ENCODE assay signal across 31 cellular contexts in the genomic region with DNA sequence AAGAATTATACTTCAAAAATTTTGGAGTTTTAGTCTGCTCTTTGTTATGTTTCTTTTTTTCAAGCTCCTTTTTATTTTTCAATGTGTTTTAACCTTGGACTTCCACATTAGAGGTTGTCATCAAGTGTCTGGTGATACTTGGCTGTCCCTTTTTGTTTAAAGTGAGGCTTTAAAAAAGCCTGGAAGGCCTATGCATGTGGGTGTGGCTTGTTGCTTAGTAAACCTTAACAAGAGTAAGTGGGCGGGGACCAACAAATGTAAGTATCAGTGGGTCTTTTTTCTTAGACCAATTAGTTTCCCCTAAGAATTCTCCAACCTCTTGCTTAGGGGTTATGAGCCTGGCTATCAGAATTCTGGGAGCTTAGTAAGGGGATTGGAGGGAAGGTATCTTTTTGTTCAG. TPM values are rescaled to one million over a fixed set of nuclear protein-coding genes. Genes with fewer than 3 reads are reported as not detected.
A peak's percentile ranks its signal among the peaks of the same experiment; 100 is the strongest.
DNase-seq lines count a peak whose midpoint lies in the region; ATAC-seq, FAIRE-seq and TF ChIP-seq lines count a peak whose summit lies in the region.
"Had no signal": no experiment of that assay in that cellular context is flagged by ENCODE, and none has a peak within 500 bp of the region (broad histone marks: within the 10 kb centered on the region; RNA-seq: fewer than 3 reads in every experiment).

No MANE protein-coding gene starts in this region.

- peak overlapping the region; percentile 90 for H2BK5ac ChIP-seq in IMR-90 (ENCODE audit: low read depth, low read length, poor library complexity, severe bottlenecking)

- TF ChIP-seq RAD21 in IMR-90 (IDR thresholded peaks at IDR 0.05; ENCODE audit: low read length): no peak

- no TSS peak for BruUV-seq in IMR-90 (replicated peaks; lab: Mats Ljungman, UMichigan)

- H4K20me1 ChIP-seq in IMR-90 (ENCODE audit: insufficient read depth, low read length): no peaks in the 10 kb centered on the region
- H4K20me1 ChIP-seq: BLaER1 treated with 17β-estradiol and CSF1 and Interleukin-3, amounts not matched to agents 10 nM and 100 nM had no signal

- H2BK20ac ChIP-seq in IMR-90 (ENCODE audit: low read depth, low read length): peak overlapping the region; percentile 77; the same call in 1 of the 2 replicates

- CTCF ChIA-PET in IMR-90 (lab: Yijun Ruan, JAX): no interaction called here

- H3K9ac ChIP-seq in IMR-90 (ENCODE audit: low read depth, low read length): no peak overlapping the region
- H3K9ac ChIP-seq: BLaER1 treated with 17β-estradiol and CSF1 and Interleukin-3, amounts not matched to agents 10 nM and 100 nM had no signal

- H2AFZ ChIP-seq in IMR-90 (replicated peaks; ENCODE audit: low read length, poor library complexity): no peak overlapping the region

- H3K18ac ChIP-seq in IMR-90 (ENCODE audit: low read depth, low read length): peak overlapping the region; percentile 80; the same call in 1 of the 2 replicates

- no peaks in the 10 kb centered on the region for H3K27me3 ChIP-seq in right atrium auricular region
- H3K27me3 ChIP-seq in IMR-90 (ENCODE audit: control insufficient read depth, insufficient read depth, low read length): no peaks in the 10 kb centered on the region
- H3K27me3 ChIP-seq in prostate gland (replicated peaks; ENCODE audit: insufficient read depth): no peaks in the 10 kb centered on the region
- H3K27me3 ChIP-seq: BLaER1 treated with 17β-estradiol and CSF1 and Interleukin-3, amounts not matched to agents 10 nM and 100 nM; esophagus squamous epithelium; left lung had no signal

- peaks cover 0 to 21% of the 10 kb centered on the region in 2 experiments; a peak in 3 of 4 replicates for H3K79me1 ChIP-seq in IMR-90 (ENCODE audit: low read depth in 1 of 2, low read length in 2 of 2)

- H4K5ac ChIP-seq in IMR-90 (ENCODE audit: low read depth, low read length): no peak overlapping the region; the same call in 1 of the 2 replicates

- WGBS in IMR-90 (ENCODE audit: extremely low coverage in 2 of 2, insufficient read length in 1 of 2), 2 experiments: no CpG with 5 or more reads among the region's 1 CpG
- WGBS in prostate gland: 75% methylated on average over 1 of the region's 1 CpG

- ATAC-seq in left ventricle myocardium superior (peak; percentile 48), IMR-90 (ENCODE audit: low read depth) (no peak), HG02870 (IDR thresholded peaks at IDR 0.05; ENCODE audit: unreplicated experiment) (no peak), GM19328 (IDR thresholded peaks at IDR 0.05; ENCODE audit: unreplicated experiment) (no peak)
- ATAC-seq: activated CD8-positive, alpha-beta T cell treated with anti-CD3 and anti-CD28 coated beads for 36 hours; left lung; naive thymus-derived CD4-positive, alpha-beta T cell; SK-N-SH treated with all-trans-retinoic acid at 6 μM for 48 hours; stimulated activated naive B cell treated with anti-CD40 and anti-IgM and Interleukin-4, amounts not matched to agents 10 μg/mL and 1 μg/mL and 100 μg/mL, for 72 hours; T-helper 17 cell had no signal

- peak overlapping the region; percentile 94; the same call in 2 of the 3 replicates for H2BK15ac ChIP-seq in IMR-90 (ENCODE audit: low read depth, low read length)

- dilution Hi-C loops in IMR-90 (cut with HindIII; ENCODE audit: low sequenced_read_pairs, unreplicated experiment): no loop called here

- H3K36me3 ChIP-seq in right atrium auricular region (peaks cover 67% of the 10 kb centered on the region), IMR-90 (ENCODE audit: control insufficient read depth, insufficient read depth, low read length) (peaks cover 24% of the 10 kb centered on the region), prostate gland (no peaks in the 10 kb centered on the region)

- no peak overlapping the region for H2AK9ac ChIP-seq in IMR-90 (replicated peaks; ENCODE audit: low read depth, low read length, poor library complexity)

- no peak overlapping the region for H3K4me2 ChIP-seq in IMR-90 (ENCODE audit: low read depth, low read length)
- H3K4me2 ChIP-seq: BLaER1 treated with 17β-estradiol and CSF1 and Interleukin-3, amounts not matched to agents 10 nM and 100 nM had no signal

- H3K4me3 ChIP-seq in right atrium auricular region: no peak overlapping the region
- no peak overlapping the region for H3K4me3 ChIP-seq in IMR-90 (ENCODE audit: insufficient read depth, low read depth, low read length)
- no peak overlapping the region for H3K4me3 ChIP-seq in prostate gland
- H3K4me3 ChIP-seq: BLaER1 treated with 17β-estradiol and CSF1 and Interleukin-3, amounts not matched to agents 10 nM and 100 nM; esophagus squamous epithelium; left lung had no signal

- H3K14ac ChIP-seq in IMR-90 (replicated peaks; ENCODE audit: low read depth, low read length): 0 out of 2 replicates have a peak overlapping the region, but pooled peaks have one; percentile 29

- peaks cover 4% of the 10 kb centered on the region for H3K9me1 ChIP-seq in IMR-90 (ENCODE audit: insufficient read depth, low read length)

- H4K91ac ChIP-seq in IMR-90 (ENCODE audit: insufficient read depth, low read depth, low read length): peak overlapping the region; percentile 95; the same call in 1 of the 2 replicates

- H3K4me1 ChIP-seq in right atrium auricular region: no peaks in the 10 kb centered on the region
- peaks cover 13% of the 10 kb centered on the region for H3K4me1 ChIP-seq in IMR-90 (ENCODE audit: control insufficient read depth, insufficient read depth, low read length)
- H3K4me1 ChIP-seq in prostate gland (replicated peaks): no peaks in the 10 kb centered on the region
- H3K4me1 ChIP-seq: BLaER1 treated with 17β-estradiol and CSF1 and Interleukin-3, amounts not matched to agents 10 nM and 100 nM; esophagus squamous epithelium; left lung had no signal

- H2AK5ac ChIP-seq in IMR-90 (ENCODE audit: low read depth, low read length): no peak overlapping the region; the same call in 1 of the 2 replicates

- DNase-seq in left ventricle myocardium superior (no peak), right atrium auricular region (ENCODE audit: low spot score) (no peak), IMR-90 (no peak), erythroblast (lab: John Stamatoyannopoulos, UW) (peak; percentile 7 to 13), prostate gland (ENCODE audit: low spot score) (peak; percentile 43), GM12892 (ENCODE audit: insufficient read length) (no peak)
- DNase-seq: activated CD8-positive, alpha-beta T cell treated with anti-CD3 and anti-CD28 coated beads for 36 hours; activated naive CD8-positive, alpha-beta T cell treated with anti-CD3 and anti-CD28 coated beads for 36 hours; activated T-cell treated with anti-CD3 and anti-CD28 coated beads for 4 hours; aorta; caudate nucleus; COR-L47; DMS53; endodermal cell; esophagus squamous epithelium; foreskin melanocyte; GF-D8; Karpas-422; left lung; naive thymus-derived CD4-positive, alpha-beta T cell; NCI-H187; NCI-H526; RPMI8226; stimulated activated CD4-positive, alpha-beta T cell treated with anti-CD3 and anti-CD28 coated beads, Interleukin-12 subunit alpha, Interleukin-12 subunit beta, amount 100 ng/mL, for 4 hours; stimulated activated CD4-positive, alpha-beta T cell treated with anti-CD3 and anti-CD28 coated beads, Interleukin-4, amount 100 ng/mL, for 24 hours; stimulated activated naive B cell treated with anti-CD40 and anti-IgM and Interleukin-4, amounts not matched to agents 10 μg/mL and 1 μg/mL and 100 μg/mL, for 72 hours; T-helper 17 cell had no signal

- intact Hi-C loops in left ventricle myocardium superior (cut with micrococcal nuclease) (no loop called here), IMR-90 (cut with micrococcal nuclease) (no loop called here), prostate gland (cut with DNase I) (no loop called here)

- no peak overlapping the region for H3K56ac ChIP-seq in IMR-90 (ENCODE audit: extremely low read depth, insufficient read depth, low read length)

- no peak overlapping the region for H3K27ac ChIP-seq in right atrium auricular region
- peak overlapping the region; percentile 86; the same call in 1 of the 2 replicates for H3K27ac ChIP-seq in IMR-90 (ENCODE audit: insufficient read depth, low read length)
- no peak overlapping the region for H3K27ac ChIP-seq in prostate gland
- H3K27ac ChIP-seq: BLaER1 treated with 17β-estradiol and CSF1 and Interleukin-3, amounts not matched to agents 10 nM and 100 nM; esophagus squamous epithelium; left lung had no signal

- POLR2A ChIA-PET in IMR-90 (lab: Charles Lee; ENCODE audit: unreplicated experiment): interaction anchor here (0.6 kb wide), 1 partner anchor 127 kb away, joined by 6 read pairs; no protein-coding TSS in a partner anchor

- no peak for FAIRE-seq in GM12892 (lab: Jason Lieb, UNC)

- in situ Hi-C loops in IMR-90 (cut with MboI; ENCODE audit: low sequenced_read_pairs): no loop called here

- no peaks in the 10 kb centered on the region for H3K9me3 ChIP-seq in right atrium auricular region
- H3K9me3 ChIP-seq in IMR-90 (ENCODE audit: control insufficient read depth, insufficient read depth, low read length): no peaks in the 10 kb centered on the region
- H3K9me3 ChIP-seq in prostate gland: no peaks in the 10 kb centered on the region
- H3K9me3 ChIP-seq: BLaER1 treated with 17β-estradiol and CSF1 and Interleukin-3, amounts not matched to agents 10 nM and 100 nM; esophagus squamous epithelium; left lung had no signal

- TF ChIP-seq CTCF in right atrium auricular region (IDR thresholded peaks at IDR 0.05) (no peak), IMR-90 (conservative IDR thresholded peaks at IDR 0.05; ENCODE audit: low read depth, low read length) (no peak), prostate gland (IDR thresholded peaks at IDR 0.05) (no peak)

- TF ChIP-seq POLR2A in IMR-90 (IDR thresholded peaks at IDR 0.05; ENCODE audit: low read depth, low read length): no peak
- TF ChIP-seq POLR2A in erythroblast (IDR thresholded peaks at IDR 0.05; ENCODE audit: low read length): no peak
- TF ChIP-seq POLR2A in prostate gland (IDR thresholded peaks at IDR 0.05): no peak
- no peak for TF ChIP-seq POLR2A in GM12892 (IDR thresholded peaks at IDR 0.05; ENCODE audit: low read depth, low read length)

- H4K8ac ChIP-seq in IMR-90 (ENCODE audit: low read depth in 2 of 2, low read length in 2 of 2): peak overlapping the region; percentile 57 to 84; a peak in 2 of 4 replicates

- H2BK120ac ChIP-seq in IMR-90 (ENCODE audit: low read depth, low read length): peak overlapping the region; percentile 92; the same call in 1 of the 2 replicates

- H3K23ac ChIP-seq in IMR-90 (ENCODE audit: low read depth, low read length): no peak overlapping the region

- H3K4ac ChIP-seq in IMR-90 (ENCODE audit: low read depth, low read length): peak overlapping the region; percentile 95; the same call in 1 of the 2 replicates

RNA-seq across cellular contexts. Expression of a gene that starts 26.4 kb away (rescaled TPM):
- total RNA-seq in left ventricle myocardium superior: 9.4 TPM
- total RNA-seq in right atrium auricular region: 1 to 10 TPM; 6.4 to 8.1 TPM
- total RNA-seq in IMR-90 (2012; rRNA removed): 33.3 and 34.2 TPM in 2 replicates
- 10.7 and 12.0 TPM in 2 replicates for polyA plus RNA-seq in IMR-90 (2012; rRNA removed)
- 2.1 and 2.8 TPM in 2 replicates for polyA plus RNA-seq in IMR-90 (2012; cell fraction: cytosol; rRNA removed)
- 3.9 and 35.5 TPM in 2 replicates for polyA plus RNA-seq in IMR-90 (2012; cell fraction: nucleus; rRNA removed; ENCODE audit: low replicate concordance)
- total RNA-seq in prostate gland: 10 to 100 TPM; 18.3 to 18.6 TPM
- polyA plus RNA-seq in GM12892 (2012; ENCODE audit: missing spikeins): 7.4 TPM

RNA-seq across cellular contexts. Expression of a gene that starts 40.7 kb away (rescaled TPM):
- total RNA-seq in left ventricle myocardium superior: 6.0 TPM
- total RNA-seq in right atrium auricular region: 1 to 10 TPM; 5.6 to 9.9 TPM
- 30.8 and 33.5 TPM in 2 replicates for total RNA-seq in IMR-90 (2012; rRNA removed)
- 43.3 and 47.9 TPM in 2 replicates for polyA plus RNA-seq in IMR-90 (2012; rRNA removed)
- polyA plus RNA-seq in IMR-90 (2012; cell fraction: cytosol; rRNA removed): 19.6 and 26.2 TPM in 2 replicates
- 11.9 and 45.6 TPM in 2 replicates for polyA plus RNA-seq in IMR-90 (2012; cell fraction: nucleus; rRNA removed; ENCODE audit: low replicate concordance)
- 10 to 100 TPM in 1 of 2 donors, 1 to 10 TPM in 1; 3.1 to 11.2 TPM for total RNA-seq in prostate gland
- 1.2 TPM for polyA plus RNA-seq in GM12892 (2012; ENCODE audit: missing spikeins)
- total RNA-seq: activated CD8-positive, alpha-beta T cell treated with anti-CD3 and anti-CD28 coated beads for 36 hours; T-helper 17 cell had no signal

RNA-seq across cellular contexts. Expression of a gene that starts 47.3 kb away (rescaled TPM):
- total RNA-seq in left ventricle myocardium superior: 41.5 TPM
- total RNA-seq in right atrium auricular region: 10 to 100 TPM; 24.0 to 29.0 TPM
- total RNA-seq in IMR-90 (2012; rRNA removed): 22.2 and 31.4 TPM in 2 replicates
- 19.8 and 28.4 TPM in 2 replicates for polyA plus RNA-seq in IMR-90 (2012; rRNA removed)
- 4.2 and 8.0 TPM in 2 replicates for polyA plus RNA-seq in IMR-90 (2012; cell fraction: cytosol; rRNA removed)
- polyA plus RNA-seq in IMR-90 (2012; cell fraction: nucleus; rRNA removed; ENCODE audit: low replicate concordance): 3.5 and 32.9 TPM in 2 replicates
- 10 to 100 TPM; 37.9 to 41.1 TPM for total RNA-seq in prostate gland
- polyA plus RNA-seq in GM12892 (2012; ENCODE audit: missing spikeins): 38.7 TPM

Comparison
In these comparisons a context has a peak if more than half of its experiments do, and no peak if none do; other contexts are left out.
1. DNase-seq: peak in erythroblast (2 of 2) and prostate gland (single experiment); none in left ventricle myocardium superior (single experiment), right atrium auricular region (single experiment), IMR-90 (single experiment) and GM12892 (single experiment).